In genomic region chr18:11852048-11852341, GRCh38 we compare ENCODE assay signal across 8 cellular contexts. TPM values are rescaled to one million over a fixed set of nuclear protein-coding genes. Genes with fewer than 3 reads are reported as not detected.
DNase-seq lines count a peak whose midpoint lies in the region; ATAC-seq, FAIRE-seq and TF ChIP-seq lines count a peak whose summit lies in the region.

No MANE protein-coding gene starts in this region.

- peaks cover 18 to 65% (median 50%) of the 10 kb centered on the region in 7 donors for H3K4me1 Mint-ChIP-seq in naive thymus-derived CD4-positive, alpha-beta T cell

- ATAC-seq in naive thymus-derived CD4-positive, alpha-beta T cell: no peak
- no peak for ATAC-seq in HG02852 (IDR thresholded peaks at IDR 0.05; ENCODE audit: unreplicated experiment)

- H3K4me3 ChIP-seq in AG04450 (ENCODE audit: low read depth, low read length): peak overlapping the region; percentile 97
- peak overlapping the region; percentile 77 for H3K4me3 ChIP-seq in KMS-11 (IDR thresholded peaks at IDR 0.05; ENCODE audit: insufficient read depth, low read depth, low read length)
- peak overlapping the region; percentile 77 for H3K4me3 ChIP-seq in colonic mucosa
- H3K4me3 ChIP-seq in naive thymus-derived CD4-positive, alpha-beta T cell (ENCODE audit: low read length): peak overlapping the region; percentile 88

- peak overlapping the region; percentile 91 for H2AFZ ChIP-seq in KMS-11 (ENCODE audit: low read depth)

- H3K79me2 ChIP-seq in KMS-11 (ENCODE audit: insufficient read depth, low read depth): peaks cover 21% of the 10 kb centered on the region

- CTCF ChIA-PET in AG04450 (lab: Charles Lee): interaction anchor here (1.5 kb wide), 1 partner anchor 187 kb away, joined by 5 read pairs; no protein-coding TSS in a partner anchor
- CTCF ChIA-PET in naive thymus-derived CD4-positive, alpha-beta T cell (lab: Charles Lee): no interaction called here

- H3K9ac ChIP-seq in KMS-11 (peak overlapping the region; percentile 82; the same call in 1 of the 2 replicates), colonic mucosa (ENCODE audit: low read depth in 2 of 2, low read length in 2 of 2) (peak overlapping the region; percentile 92 to 100)

- H3K4me1 ChIP-seq in KMS-11 (ENCODE audit: low read depth, poor library complexity, severe bottlenecking) (peaks cover 15% of the 10 kb centered on the region), colonic mucosa (peaks cover 13% of the 10 kb centered on the region)
- H3K4me1 ChIP-seq in naive thymus-derived CD4-positive, alpha-beta T cell (ENCODE audit: control insufficient read depth in 2 of 2, insufficient read depth in 2 of 2, low read length in 2 of 2): peaks cover 19 to 21% of the 10 kb centered on the region in 2 donors

- TF ChIP-seq CTCF in AG04450 (IDR thresholded peaks at IDR 0.05; ENCODE audit: low read depth, low read length): no peak
- no peak for TF ChIP-seq CTCF in KMS-11 (conservative IDR thresholded peaks at IDR 0.05; ENCODE audit: low read depth, low read length)
- no peak for TF ChIP-seq CTCF in colonic mucosa (IDR thresholded peaks at IDR 0.05)

- POLR2A ChIA-PET in AG04450 (lab: Yijun Ruan, JAX): no interaction called here
- POLR2A ChIA-PET in naive thymus-derived CD4-positive, alpha-beta T cell (lab: Charles Lee): interaction anchor here (0.6 to 3.8 kb wide), 6 partner anchors 37 to 1938 kb away, joined by 3 to 36 read pairs (median 5); partner anchors contain the start of genes MPPE1 and VAPA

- H3K36me3 Mint-ChIP-seq in naive thymus-derived CD4-positive, alpha-beta T cell: peaks cover 2 to 8% (median 3%) of the 10 kb centered on the region in 5 donors

- peak overlapping the region; percentile 98 for H3K4me2 ChIP-seq in KMS-11

- no peak for DNase-seq in AG04450 (ENCODE audit: low read depth, low spot score)
- DNase-seq in colonic mucosa: no peak
- peak in 4 of 9 donors; percentile 42 to 61 (median 57) for DNase-seq in naive thymus-derived CD4-positive, alpha-beta T cell
- DNase-seq in NCI-H82 (lab: John Stamatoyannopoulos, UW): no peak
- DNase-seq in NCI-H1105 (lab: John Stamatoyannopoulos, UW): no peak
- DNase-seq in HTR-8/SVneo (ENCODE audit: insufficient read length, low spot score): no peak

- H3K27ac ChIP-seq in AG04450 (ENCODE audit: low read depth, low read length) (peak overlapping the region; percentile 97), KMS-11 (peak overlapping the region; percentile 76), colonic mucosa (peak overlapping the region; percentile 84)
- peak overlapping the region; percentile 96 for H3K27ac ChIP-seq in naive thymus-derived CD4-positive, alpha-beta T cell (ENCODE audit: low read depth, low read length)

- no peak for FAIRE-seq in HTR-8/SVneo (lab: Jason Lieb, UNC)

- peak overlapping the region; percentile 97 to 100 (median 100) for H3K27ac Mint-ChIP-seq in naive thymus-derived CD4-positive, alpha-beta T cell

- H3K9me3 ChIP-seq in AG04450 (ENCODE audit: control insufficient read depth, insufficient read depth, low read length) (0 out of 2 replicates have a peak, but pooled peaks cover 3% of the 10 kb centered on the region), colonic mucosa (no peaks in the 10 kb centered on the region)
- H3K9me3 ChIP-seq in naive thymus-derived CD4-positive, alpha-beta T cell (ENCODE audit: control insufficient read depth in 2 of 3, low read length in 3 of 3): no peaks in the 10 kb centered on the region

- no peaks in the 10 kb centered on the region for H3K27me3 ChIP-seq in AG04450 (ENCODE audit: control insufficient read depth, insufficient read depth, low read length)
- no peaks in the 10 kb centered on the region for H3K27me3 ChIP-seq in KMS-11 (ENCODE audit: insufficient read depth, low read depth)
- H3K27me3 ChIP-seq in colonic mucosa: no peaks in the 10 kb centered on the region
- no peaks in the 10 kb centered on the region for H3K27me3 ChIP-seq in naive thymus-derived CD4-positive, alpha-beta T cell (ENCODE audit: control insufficient read depth in 2 of 2, insufficient read depth in 2 of 2, low read length in 2 of 2)

- H4K20me1 ChIP-seq in KMS-11 (ENCODE audit: insufficient read depth): no peaks in the 10 kb centered on the region

- peaks cover 0 to 13% (median 0%) of the 10 kb centered on the region in 5 donors for H3K27me3 Mint-ChIP-seq in naive thymus-derived CD4-positive, alpha-beta T cell

- intact Hi-C loops in colonic mucosa (cut with DNase I): loop anchor here (10.0 kb wide), 1 partner anchor 53 kb away; the partner anchor contains the start of gene MPPE1
- intact Hi-C loops in naive thymus-derived CD4-positive, alpha-beta T cell (cut with micrococcal nuclease): loop anchor here in 1 of 2 donors (5.0 kb wide), 2 partner anchors 120 to 1525 kb away; no protein-coding TSS in a partner anchor

- H3K36me3 ChIP-seq in KMS-11 (ENCODE audit: insufficient read depth): no peaks in the 10 kb centered on the region
- no peaks in the 10 kb centered on the region for H3K36me3 ChIP-seq in colonic mucosa
- peaks cover 0 to 4% (median 0%) of the 10 kb centered on the region in 3 experiments for H3K36me3 ChIP-seq in naive thymus-derived CD4-positive, alpha-beta T cell (ENCODE audit: control insufficient read depth in 2 of 3, insufficient read depth in 3 of 3, low read length in 3 of 3)

- no peaks in the 10 kb centered on the region for H3K9me3 Mint-ChIP-seq in naive thymus-derived CD4-positive, alpha-beta T cell

- H3K4me3 Mint-ChIP-seq in naive thymus-derived CD4-positive, alpha-beta T cell: peak overlapping the region; percentile 89 to 100 (median 100)

RNA-seq across cellular contexts. Expression of gene CHMP1B, which starts 0.8 kb away (rescaled TPM):
- 32.3 and 32.6 TPM in 2 replicates for polyA plus RNA-seq in AG04450 (2011; rRNA removed)
- 34.6 and 47.1 TPM in 2 replicates for polyA minus RNA-seq in AG04450 (2011; rRNA and poly(A)+ RNA removed)
- 10 to 100 TPM; 42.3 to 80.1 TPM for total RNA-seq in colonic mucosa
- 100 to 1,000 TPM in 1 of 5 experiments, 10 to 100 TPM in 4; 27.2 to 115 (median 56.1) TPM for total RNA-seq in naive thymus-derived CD4-positive, alpha-beta T cell
- polyA plus RNA-seq in naive thymus-derived CD4-positive, alpha-beta T cell: 10 to 100 TPM; 52.1 to 54.2 TPM

RNA-seq across cellular contexts. Expression of gene MPPE1, which starts 56.1 kb away (rescaled TPM):
- 21.1 and 21.9 TPM in 2 replicates for polyA plus RNA-seq in AG04450 (2011; rRNA removed)
- polyA minus RNA-seq in AG04450 (2011; rRNA and poly(A)+ RNA removed): 12.0 and 17.6 TPM in 2 replicates
- 10 to 100 TPM; 36.8 to 47.9 TPM for total RNA-seq in colonic mucosa
- total RNA-seq in naive thymus-derived CD4-positive, alpha-beta T cell: 10 to 100 TPM; 61.9 to 88.0 (median 86.2) TPM
- 10 to 100 TPM; 45.6 to 47.7 TPM for polyA plus RNA-seq in naive thymus-derived CD4-positive, alpha-beta T cell
